1 cellular context compared by ENCODE assay signal in the genomic region with DNA sequence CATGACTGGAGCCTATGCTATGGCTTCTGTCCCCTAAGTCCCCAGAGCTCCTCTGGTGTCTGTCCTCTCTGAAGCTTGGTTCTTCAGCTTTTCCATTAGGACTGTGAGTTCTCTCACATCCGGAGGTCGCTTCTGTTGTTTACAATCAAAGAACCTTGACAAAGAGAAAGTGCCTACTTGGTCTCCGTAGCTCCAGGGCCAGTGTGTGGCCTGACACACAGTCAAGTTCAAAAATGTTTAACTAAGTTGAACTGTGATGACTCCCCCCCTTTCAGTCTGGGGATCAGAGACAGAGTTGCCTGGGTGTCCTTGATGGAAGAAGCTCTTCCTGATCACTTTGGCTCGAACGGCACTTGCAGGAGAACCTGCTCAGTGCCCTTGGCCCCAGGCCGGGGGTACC.
TF ChIP-seq lines count a peak whose summit lies in the region.

No MANE protein-coding gene starts in this region.

TF ChIP-seq in A549, 52 proteins besides CTCF, POLR2A, EP300 and RAD21 (continued from another document):
- TF ChIP-seq, protein P1, sequence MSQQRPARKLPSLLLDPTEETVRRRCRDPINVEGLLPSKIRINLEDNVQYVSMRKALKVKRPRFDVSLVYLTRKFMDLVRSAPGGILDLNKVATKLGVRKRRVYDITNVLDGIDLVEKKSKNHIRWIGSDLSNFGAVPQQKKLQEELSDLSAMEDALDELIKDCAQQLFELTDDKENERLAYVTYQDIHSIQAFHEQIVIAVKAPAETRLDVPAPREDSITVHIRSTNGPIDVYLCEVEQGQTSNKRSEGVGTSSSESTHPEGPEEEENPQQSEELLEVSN (IDR thresholded peaks at IDR 0.05; ENCODE audit: borderline replicate concordance, low read depth): no peak
- TF ChIP-seq SMC3 (IDR thresholded peaks at IDR 0.05): no peak
- TF ChIP-seq RCOR1 (IDR thresholded peaks at IDR 0.05; ENCODE audit: low read depth, low read length): no peak
- no peak for TF ChIP-seq MAFK (IDR thresholded peaks at IDR 0.05; ENCODE audit: partially characterized antibody)
- TF ChIP-seq HOXB13 (CRISPR knock-in tag; IDR thresholded peaks at IDR 0.05; ENCODE audit: low read depth): no peak
- no peak for TF ChIP-seq KDM1A (IDR thresholded peaks at IDR 0.05; ENCODE audit: low read depth)
- TF ChIP-seq USF2 (IDR thresholded peaks at IDR 0.05): no peak
